ENCODE assay signal across 15 cellular contexts in the genomic region with DNA sequence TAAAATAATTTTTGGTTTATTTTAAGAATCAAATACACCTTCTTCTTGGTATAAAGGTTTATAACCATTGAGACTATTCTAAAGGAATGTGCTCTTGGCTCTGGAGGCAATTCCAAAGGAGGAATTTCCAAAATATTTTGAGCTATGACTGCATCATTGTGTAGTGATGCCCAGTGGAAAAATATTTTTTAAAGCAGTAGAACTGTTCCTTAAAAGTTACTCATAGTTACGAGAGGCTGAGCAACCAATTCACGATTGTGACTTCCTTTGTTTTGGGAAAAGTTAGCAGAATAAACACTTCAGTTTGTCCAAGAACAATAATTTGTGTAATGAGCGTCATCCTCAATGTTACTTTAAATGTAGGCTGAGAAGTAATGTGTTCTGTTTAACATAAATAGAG.
DNase-seq lines count a peak whose midpoint lies in the region; TF ChIP-seq lines count a peak whose summit lies in the region.
"Had no signal": no experiment of that assay in that cellular context is flagged by ENCODE, and none has a peak within 500 bp of the region (broad histone marks: within the 10 kb centered on the region; RNA-seq: fewer than 3 reads in every experiment).

No MANE protein-coding gene starts in this region.

- H3K27ac ChIP-seq in ovary (no peak overlapping the region), adrenal gland (peak overlapping the region in 1 of 5 donors; percentile 30)
- H3K27ac ChIP-seq: HL-60 had no signal

- CTCF ChIA-PET in AG04449 (lab: Yijun Ruan, JAX): interaction anchor here (1.6 kb wide), 1 partner anchor 9 kb away, joined by 3 read pairs; no protein-coding TSS in a partner anchor

- TF ChIP-seq EP300 in ovary (IDR thresholded peaks at IDR 0.05): no peak

- H3K4me3 ChIP-seq in AG04449 (ENCODE audit: low read depth, low read length) (no peak overlapping the region), ovary (no peak overlapping the region), adrenal gland (no peak overlapping the region)

- TF ChIP-seq CTCF in AG04449 (IDR thresholded peaks at IDR 0.05; ENCODE audit: insufficient read depth, low read length, missing control alignments) (no peak), mesothelial cell of epicardium (IDR thresholded peaks at IDR 0.05; ENCODE audit: unreplicated experiment) (no peak), ovary (IDR thresholded peaks at IDR 0.05) (no peak), adrenal gland (IDR thresholded peaks at IDR 0.05) (no peak)

- intact Hi-C loops in ovary (cut with DNase I) (no loop called here), adrenal gland (cut with DNase I) (no loop called here)

- H3K9me3 ChIP-seq in ovary (no peaks in the 10 kb centered on the region), adrenal gland (replicated peaks in 1 of 3) (no peaks in the 10 kb centered on the region)

- H3K27me3 Mint-ChIP-seq in mesothelial cell of epicardium (ENCODE audit: low read depth): no peaks in the 10 kb centered on the region

- WGBS in ovary, 3 donors: 4 to 9% (median 6%) methylated on average over 3 of the region's 3 CpGs
- WGBS in adrenal gland, 4 donors: 50 to 65% (median 58%) methylated on average over 3 of the region's 3 CpGs

- H3K36me3 ChIP-seq in ovary (no peaks in the 10 kb centered on the region), adrenal gland (replicated peaks in 1 of 2) (no peaks in the 10 kb centered on the region)

- H3K9me3 Mint-ChIP-seq in mesothelial cell of epicardium: no peaks in the 10 kb centered on the region
- H3K9me3 Mint-ChIP-seq: naive thymus-derived CD4-positive, alpha-beta T cell had no signal

- no peak overlapping the region for H3K4me3 Mint-ChIP-seq in mesothelial cell of epicardium
- H3K4me3 Mint-ChIP-seq: brain; naive thymus-derived CD4-positive, alpha-beta T cell had no signal

- peaks cover 49% of the 10 kb centered on the region for H3K4me1 Mint-ChIP-seq in mesothelial cell of epicardium
- H3K4me1 Mint-ChIP-seq: naive thymus-derived CD4-positive, alpha-beta T cell had no signal

- POLR2A ChIA-PET in AG04449 (lab: Yijun Ruan, JAX): interaction anchor here (0.6 to 1.1 kb wide), 2 partner anchors 36 to 206 kb away, joined by 3 read pairs; no protein-coding TSS in a partner anchor

- no peaks in the 10 kb centered on the region for H3K36me3 Mint-ChIP-seq in mesothelial cell of epicardium
- H3K36me3 Mint-ChIP-seq: brain; naive thymus-derived CD4-positive, alpha-beta T cell had no signal

- H3K27me3 ChIP-seq in ovary: no peaks in the 10 kb centered on the region
- no peaks in the 10 kb centered on the region for H3K27me3 ChIP-seq in adrenal gland

- peak; percentile 33 for DNase-seq in AG04449 (ENCODE audit: low read depth, low spot score)
- DNase-seq in HS-5 (ENCODE audit: low read depth): peak; percentile 32
- DNase-seq in dedifferentiated amniotic fluid mesenchymal stem cell (ENCODE audit: extremely low spot score): peak; percentile 92
- no peak for DNase-seq in mesothelial cell of epicardium (ENCODE audit: low spot score in 2 of 2, unreplicated experiment in 2 of 2)
- DNase-seq in C1 segment of cervical spinal cord (lab: John Stamatoyannopoulos, UW): no peak
- no peak for DNase-seq in ovary
- no peak for DNase-seq in epidermal melanocyte (ENCODE audit: insufficient read length, low spot score)
- DNase-seq in adrenal gland: no peak
- DNase-seq: Kasumi-1; naive thymus-derived CD4-positive, alpha-beta T cell; NCI-H146; NCI-H446; stimulated activated CD4-positive, alpha-beta T cell treated with anti-CD3 and anti-CD28 coated beads, Interleukin-4, amount 100 ng/mL, for 4 hours had no signal

- H3K4me1 ChIP-seq in ovary (ENCODE audit: insufficient read depth): no peaks in the 10 kb centered on the region
- no peaks in the 10 kb centered on the region for H3K4me1 ChIP-seq in adrenal gland (replicated peaks in 1 of 2)

- peak overlapping the region; percentile 74 for H3K27ac Mint-ChIP-seq in mesothelial cell of epicardium
- H3K27ac Mint-ChIP-seq: brain; naive thymus-derived CD4-positive, alpha-beta T cell had no signal

- TF ChIP-seq POLR2A in ovary (IDR thresholded peaks at IDR 0.05): no peak
- TF ChIP-seq POLR2A in adrenal gland (IDR thresholded peaks at IDR 0.05): no peak

Comparison
In these comparisons a context has a peak if more than half of its experiments do, and no peak if none do; other contexts are left out.
1. DNase-seq: peak in AG04449 (single experiment), HS-5 (single experiment) and dedifferentiated amniotic fluid mesenchymal stem cell (single experiment); none in mesothelial cell of epicardium (0 of 2), C1 segment of cervical spinal cord (0 of 14), ovary (0 of 5), epidermal melanocyte (single experiment) and adrenal gland (0 of 7).